1 cellular context compared by ENCODE assay signal in the genomic region with DNA sequence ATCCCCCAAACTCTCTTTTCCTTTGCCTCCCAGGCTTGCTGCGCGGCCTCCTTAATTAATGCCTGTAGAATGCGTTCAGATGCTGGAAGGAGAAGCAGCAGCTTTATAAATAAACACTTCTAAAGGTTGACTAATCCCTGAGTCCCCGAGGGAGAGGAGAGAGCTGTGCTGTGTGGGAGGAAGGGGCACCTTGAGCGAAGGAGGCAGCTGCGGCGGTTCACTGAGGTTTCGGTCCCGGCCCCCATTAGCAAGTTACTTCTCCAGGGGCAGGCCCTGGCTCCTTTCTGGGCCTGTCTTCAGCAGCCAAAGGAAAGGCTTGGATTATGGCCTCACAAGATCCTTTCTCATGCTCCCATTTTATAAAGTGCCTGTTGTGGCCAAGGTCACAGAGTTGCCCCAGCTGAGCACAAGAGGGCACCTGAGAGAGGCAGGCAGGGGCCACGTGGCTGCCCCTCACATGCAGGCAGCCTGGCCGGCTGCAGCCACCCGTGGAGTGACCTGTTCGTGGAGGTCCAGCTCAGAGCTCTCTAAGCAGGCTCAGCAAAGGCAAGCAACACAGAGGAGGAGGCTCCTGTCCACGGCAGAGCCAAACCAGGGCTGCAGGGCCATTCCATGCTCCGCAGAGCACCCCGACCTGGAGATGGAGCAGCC.
A peak's percentile ranks its signal among the peaks of the same experiment; 100 is the strongest.
TF ChIP-seq lines count a peak whose summit lies in the region.

No MANE protein-coding gene starts in this region.

TF ChIP-seq in H1, 55 proteins besides CTCF, POLR2A, EP300 and RAD21:
- TF ChIP-seq MAX (IDR thresholded peaks at IDR 0.05), result peak; percentile 69
- TF ChIP-seq, protein P1, sequence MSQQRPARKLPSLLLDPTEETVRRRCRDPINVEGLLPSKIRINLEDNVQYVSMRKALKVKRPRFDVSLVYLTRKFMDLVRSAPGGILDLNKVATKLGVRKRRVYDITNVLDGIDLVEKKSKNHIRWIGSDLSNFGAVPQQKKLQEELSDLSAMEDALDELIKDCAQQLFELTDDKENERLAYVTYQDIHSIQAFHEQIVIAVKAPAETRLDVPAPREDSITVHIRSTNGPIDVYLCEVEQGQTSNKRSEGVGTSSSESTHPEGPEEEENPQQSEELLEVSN (IDR thresholded peaks at IDR 0.05), result 0 out of 2 replicates have a peak, but pooled peaks have one; percentile 18
- TF ChIP-seq RXRA (IDR thresholded peaks at IDR 0.05; ENCODE audit: insufficient read depth, low read depth, low read length), result no peak
